1 cellular context compared by ENCODE assay signal in the genomic region with DNA sequence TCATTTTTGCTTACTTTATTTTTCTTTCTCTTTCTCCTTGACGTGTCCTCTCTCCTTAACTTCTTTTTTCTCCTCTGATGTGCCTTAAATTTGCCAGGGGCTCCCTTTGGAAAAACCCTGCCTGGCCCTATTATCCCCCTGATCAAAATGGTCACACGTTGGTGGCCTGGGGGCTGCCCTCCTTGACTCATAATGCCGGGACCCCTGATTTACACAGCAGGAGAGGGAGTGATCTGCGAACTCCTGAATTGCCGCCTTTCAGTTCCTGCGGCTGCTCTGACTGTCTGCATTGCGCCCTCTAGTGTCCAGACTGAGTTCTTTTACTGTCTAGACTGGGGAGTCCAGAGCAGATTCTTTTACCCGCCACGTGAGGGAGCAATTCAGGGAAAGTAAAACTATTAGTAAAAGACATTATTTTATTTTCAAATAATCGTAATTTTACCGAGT.
A peak's percentile ranks its signal among the peaks of the same experiment; 100 is the strongest.
TF ChIP-seq lines count a peak whose summit lies in the region.

No MANE protein-coding gene starts in this region.

TF ChIP-seq in IMR-90, 13 proteins besides CTCF, POLR2A, EP300 and RAD21 (continued from another document):
- no peak for TF ChIP-seq BHLHE40 (IDR thresholded peaks at IDR 0.05; ENCODE audit: low read depth, low read length)
- TF ChIP-seq MAZ (IDR thresholded peaks at IDR 0.05; ENCODE audit: borderline replicate concordance, low read depth, low read length) = 0 out of 2 replicates have a peak, but pooled peaks have one; percentile 17
- no peak for TF ChIP-seq MAFK (IDR thresholded peaks at IDR 0.05; ENCODE audit: low read depth, low read length)
